11 cellular contexts compared by ENCODE assay signal in the genomic region with DNA sequence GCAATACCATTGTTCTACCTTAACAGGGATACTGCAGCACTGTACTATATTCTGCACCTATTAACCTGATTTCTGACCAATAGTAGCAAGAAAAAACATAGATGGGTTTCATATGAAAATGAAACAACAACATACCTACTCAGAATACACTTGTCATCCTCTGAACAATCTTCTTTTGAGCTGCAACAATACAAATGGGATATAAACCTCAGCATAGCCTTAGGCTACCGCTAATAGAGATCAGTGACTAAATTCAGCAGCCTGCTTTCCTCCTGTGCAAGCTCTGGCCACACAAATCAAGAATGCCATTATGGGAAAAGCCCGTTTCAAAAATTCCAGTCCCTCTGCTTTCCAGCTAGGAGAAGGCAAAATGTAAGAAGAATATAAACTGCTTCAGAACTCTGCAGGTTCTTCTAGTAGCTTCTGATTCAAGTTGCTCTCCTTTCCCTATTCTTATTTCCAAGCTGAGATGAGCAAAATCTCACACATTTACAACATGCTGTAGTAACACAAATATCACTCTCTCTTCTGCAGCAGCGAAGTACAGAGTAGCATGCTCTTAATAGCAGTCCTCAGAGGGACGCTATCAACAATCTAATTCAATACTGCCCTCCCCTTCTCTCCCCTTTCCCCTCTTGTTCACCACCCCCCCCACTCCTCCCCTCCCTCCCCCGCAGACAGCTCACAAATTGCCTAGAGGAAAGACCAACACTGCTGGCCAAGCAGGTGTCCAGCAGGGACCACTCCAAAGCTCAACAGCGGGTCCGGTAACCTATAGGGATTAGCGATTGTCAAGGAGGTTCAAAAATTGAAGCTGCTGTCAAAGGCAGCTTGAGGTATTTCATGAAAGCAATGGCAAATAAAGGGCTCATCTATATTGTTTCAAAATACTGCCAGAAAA.
DNase-seq lines count a peak whose midpoint lies in the region; ATAC-seq and TF ChIP-seq lines count a peak whose summit lies in the region.
"Had no signal": no experiment of that assay in that cellular context is flagged by ENCODE, and none has a peak within 500 bp of the region (broad histone marks: within the 10 kb centered on the region; RNA-seq: fewer than 3 reads in every experiment).

No MANE protein-coding gene starts in this region.

- no peaks in the 10 kb centered on the region for H3K9me2 ChIP-seq in neural cell (ENCODE audit: insufficient read depth, low read length)

- H3K36me3 Mint-ChIP-seq in immature natural killer cell, result no peaks in the 10 kb centered on the region
- H3K36me3 Mint-ChIP-seq: activated naive CD4-positive, alpha-beta T cell treated with anti-CD3 and anti-CD28 coated beads, Interleukin-2, amount 10 ng/mL, durations not matched to agents 7 days and 5 days had no signal

- DNase-seq in NCI-H1417 treated with DMSO at 0.1 percent for 48 hours (lab: John Stamatoyannopoulos, UW), result peak; percentile 38
- DNase-seq in caudate nucleus (lab: John Stamatoyannopoulos, UW), result peak in 1 of 61 donors; percentile 2
- DNase-seq in GM10248 (ENCODE audit: extremely low spot score), result no peak
- DNase-seq in HPDE6-E6E7 (ENCODE audit: extremely low spot score), result no peak
- no peak for DNase-seq in immature natural killer cell
- DNase-seq: activated CD8-positive, alpha-beta T cell treated with anti-CD3 and anti-CD28 coated beads for 36 hours; activated naive CD4-positive, alpha-beta T cell treated with anti-CD3 and anti-CD28 coated beads, Interleukin-2, amount 10 ng/mL, durations not matched to agents 7 days and 5 days; Caco-2 had no signal

- no peaks in the 10 kb centered on the region for H3K36me3 ChIP-seq in neural cell (ENCODE audit: insufficient read depth, low read length)

- no peaks in the 10 kb centered on the region for H3F3A ChIP-seq in neural cell (ENCODE audit: insufficient read depth, low read length, poor library complexity, severe bottlenecking)

- H3K4me3 ChIP-seq in neural cell (ENCODE audit: low read length), result peak overlapping the region; percentile 61

- no peaks in the 10 kb centered on the region for H3K79me2 ChIP-seq in neural cell (replicated peaks; ENCODE audit: insufficient read depth, low read length)

- no peak overlapping the region for H2AFZ ChIP-seq in neural cell (ENCODE audit: low read depth, low read length)

- no peaks in the 10 kb centered on the region for H3K4me1 Mint-ChIP-seq in immature natural killer cell
- H3K4me1 Mint-ChIP-seq: activated naive CD4-positive, alpha-beta T cell treated with anti-CD3 and anti-CD28 coated beads, Interleukin-2, amount 10 ng/mL, durations not matched to agents 7 days and 5 days had no signal

- no peak for TF ChIP-seq RAD21 in neural cell (conservative IDR thresholded peaks at IDR 0.05)

- H3K27ac ChIP-seq in caudate nucleus (ENCODE audit: low read depth, low read length) (peak overlapping the region; percentile 52), neural cell (ENCODE audit: low read length) (peak overlapping the region; percentile 65)

- TF ChIP-seq EP300 in neural cell (conservative IDR thresholded peaks at IDR 0.05; ENCODE audit: poor library complexity, severe bottlenecking), result no peak

- no peak for TF ChIP-seq CTCF in neural cell (IDR thresholded peaks at IDR 0.05; ENCODE audit: poor library complexity, severe bottlenecking)
- no peak for TF ChIP-seq CTCF in GM10248 (IDR thresholded peaks at IDR 0.05; ENCODE audit: control extremely low read depth, extremely low read depth, low read depth, missing control alignments)

- H3K27me3 Mint-ChIP-seq in immature natural killer cell (ENCODE audit: low read depth in 3 of 3), result no peaks in the 10 kb centered on the region
- H3K27me3 Mint-ChIP-seq: activated CD8-positive, alpha-beta T cell treated with anti-CD3 and anti-CD28 coated beads for 36 hours; activated naive CD4-positive, alpha-beta T cell treated with anti-CD3 and anti-CD28 coated beads, Interleukin-2, amount 10 ng/mL, durations not matched to agents 7 days and 5 days had no signal

- peak overlapping the region; percentile 51 for H3K4me2 ChIP-seq in neural cell (ENCODE audit: low read length)

- ATAC-seq in GM18909 (IDR thresholded peaks at IDR 0.05; ENCODE audit: poor library complexity, unreplicated experiment), result peak; percentile 52
- no peak for ATAC-seq in activated CD4-positive, CD25-positive, alpha-beta regulatory T cell treated with anti-CD3 and anti-CD28 coated beads, Interleukin-2, amount 50 U/mL, for 24 hours
- ATAC-seq: activated CD8-positive, alpha-beta T cell treated with anti-CD3 and anti-CD28 coated beads for 36 hours had no signal

- H3K9me3 ChIP-seq in neural cell (ENCODE audit: low read length), result no peaks in the 10 kb centered on the region
- H3K9me3 ChIP-seq: Caco-2 had no signal

- H3K4me3 Mint-ChIP-seq in immature natural killer cell, result no peak overlapping the region
- H3K4me3 Mint-ChIP-seq: activated CD8-positive, alpha-beta T cell treated with anti-CD3 and anti-CD28 coated beads for 36 hours; activated naive CD4-positive, alpha-beta T cell treated with anti-CD3 and anti-CD28 coated beads, Interleukin-2, amount 10 ng/mL, durations not matched to agents 7 days and 5 days had no signal

- no peaks in the 10 kb centered on the region for H4K20me1 ChIP-seq in neural cell (ENCODE audit: insufficient read depth)

- POLR2A ChIA-PET in GM10248 (lab: Yijun Ruan, JAX), result no interaction called here

- H3K27me3 ChIP-seq in neural cell (ENCODE audit: insufficient read depth, low read depth, low read length), result no peaks in the 10 kb centered on the region

- CTCF ChIA-PET in GM10248 (lab: Yijun Ruan, JAX), result interaction anchor here (1.0 to 3.9 kb wide), 2 partner anchors 11 to 16 kb away, joined by 3 to 20 read pairs; no protein-coding TSS in a partner anchor

- H3K27ac Mint-ChIP-seq in immature natural killer cell, result no peak overlapping the region
- H3K27ac Mint-ChIP-seq: activated CD8-positive, alpha-beta T cell treated with anti-CD3 and anti-CD28 coated beads for 36 hours; activated naive CD4-positive, alpha-beta T cell treated with anti-CD3 and anti-CD28 coated beads, Interleukin-2, amount 10 ng/mL, durations not matched to agents 7 days and 5 days had no signal

- H3K9ac ChIP-seq in neural cell (ENCODE audit: low read length), result peak overlapping the region; percentile 60

- no peaks in the 10 kb centered on the region for H3K9me3 Mint-ChIP-seq in immature natural killer cell
- H3K9me3 Mint-ChIP-seq: activated CD8-positive, alpha-beta T cell treated with anti-CD3 and anti-CD28 coated beads for 36 hours; activated naive CD4-positive, alpha-beta T cell treated with anti-CD3 and anti-CD28 coated beads, Interleukin-2, amount 10 ng/mL, durations not matched to agents 7 days and 5 days had no signal

TF ChIP-seq in neural cell, 6 proteins besides CTCF, POLR2A, EP300 and RAD21:
- no peak for TF ChIP-seq EZH2 (IDR thresholded peaks at IDR 0.05; ENCODE audit: borderline replicate concordance, insufficient read depth, low read length, poor library complexity, severe bottlenecking)
- TF ChIP-seq, protein P1, sequence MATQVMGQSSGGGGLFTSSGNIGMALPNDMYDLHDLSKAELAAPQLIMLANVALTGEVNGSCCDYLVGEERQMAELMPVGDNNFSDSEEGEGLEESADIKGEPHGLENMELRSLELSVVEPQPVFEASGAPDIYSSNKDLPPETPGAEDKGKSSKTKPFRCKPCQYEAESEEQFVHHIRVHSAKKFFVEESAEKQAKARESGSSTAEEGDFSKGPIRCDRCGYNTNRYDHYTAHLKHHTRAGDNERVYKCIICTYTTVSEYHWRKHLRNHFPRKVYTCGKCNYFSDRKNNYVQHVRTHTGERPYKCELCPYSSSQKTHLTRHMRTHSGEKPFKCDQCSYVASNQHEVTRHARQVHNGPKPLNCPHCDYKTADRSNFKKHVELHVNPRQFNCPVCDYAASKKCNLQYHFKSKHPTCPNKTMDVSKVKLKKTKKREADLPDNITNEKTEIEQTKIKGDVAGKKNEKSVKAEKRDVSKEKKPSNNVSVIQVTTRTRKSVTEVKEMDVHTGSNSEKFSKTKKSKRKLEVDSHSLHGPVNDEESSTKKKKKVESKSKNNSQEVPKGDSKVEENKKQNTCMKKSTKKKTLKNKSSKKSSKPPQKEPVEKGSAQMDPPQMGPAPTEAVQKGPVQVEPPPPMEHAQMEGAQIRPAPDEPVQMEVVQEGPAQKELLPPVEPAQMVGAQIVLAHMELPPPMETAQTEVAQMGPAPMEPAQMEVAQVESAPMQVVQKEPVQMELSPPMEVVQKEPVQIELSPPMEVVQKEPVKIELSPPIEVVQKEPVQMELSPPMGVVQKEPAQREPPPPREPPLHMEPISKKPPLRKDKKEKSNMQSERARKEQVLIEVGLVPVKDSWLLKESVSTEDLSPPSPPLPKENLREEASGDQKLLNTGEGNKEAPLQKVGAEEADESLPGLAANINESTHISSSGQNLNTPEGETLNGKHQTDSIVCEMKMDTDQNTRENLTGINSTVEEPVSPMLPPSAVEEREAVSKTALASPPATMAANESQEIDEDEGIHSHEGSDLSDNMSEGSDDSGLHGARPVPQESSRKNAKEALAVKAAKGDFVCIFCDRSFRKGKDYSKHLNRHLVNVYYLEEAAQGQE (IDR thresholded peaks at IDR 0.05; ENCODE audit: borderline replicate concordance), result peak; percentile 4
- TF ChIP-seq MXI1 (conservative IDR thresholded peaks at IDR 0.05; ENCODE audit: poor library complexity, severe bottlenecking), result no peak
- no peak for TF ChIP-seq TAF1 (IDR thresholded peaks at IDR 0.05; ENCODE audit: low read depth)
